ENCODE assay signal across 27 cellular contexts in genomic region chr5:128236334-128236733, GRCh38.
"Had no signal": no experiment of that assay in that cellular context is flagged by ENCODE, and none has a peak within 500 bp of the region (broad histone marks: within the 10 kb centered on the region; RNA-seq: fewer than 3 reads in every experiment).

No MANE protein-coding gene starts in this region.

- H3K27me3 ChIP-seq: ovary, right atrium auricular region, right lobe of liver, testis, thyroid gland, transverse colon, upper lobe of left lung, vagina had no signal

- H3K27ac ChIP-seq: left ventricle myocardium inferior, ovary, right atrium auricular region, right lobe of liver, testis, thyroid gland, transverse colon, upper lobe of left lung, vagina had no signal

- H3K9me3 ChIP-seq: ovary, right atrium auricular region, right lobe of liver, testis, thyroid gland, transverse colon, upper lobe of left lung, vagina had no signal

- H3K4me3 ChIP-seq: left ventricle myocardium inferior, lung, ovary, right atrium auricular region, right lobe of liver, smooth muscle cell, testis, thyroid gland, transverse colon, upper lobe of left lung, vagina had no signal

- H3K4me1 ChIP-seq: right atrium auricular region, right lobe of liver, testis, thyroid gland, transverse colon, upper lobe of left lung, vagina had no signal

- H3K4me1 Mint-ChIP-seq: immature natural killer cell; naive B cell; natural killer cell; stimulated activated memory B cell treated with anti-CD40 and anti-IgM and Interleukin-4, amounts not matched to agents 10 μg/mL and 1 μg/mL and 100 μg/mL, for 72 hours; stimulated activated naive CD8-positive, alpha-beta T cell treated with anti-CD3 and anti-CD28 coated beads, Interleukin-15, amount 100 ng/mL, for 72 hours had no signal

- H3K4me3 Mint-ChIP-seq: immature natural killer cell; mesothelial cell of epicardium; naive B cell; natural killer cell; stimulated activated memory B cell treated with anti-CD40 and anti-IgM and Interleukin-4, amounts not matched to agents 10 μg/mL and 1 μg/mL and 100 μg/mL, for 72 hours; stimulated activated naive CD8-positive, alpha-beta T cell treated with anti-CD3 and anti-CD28 coated beads, Interleukin-15, amount 100 ng/mL, for 72 hours had no signal

- H3K36me3 Mint-ChIP-seq: immature natural killer cell; naive B cell; natural killer cell; stimulated activated memory B cell treated with anti-CD40 and anti-IgM and Interleukin-4, amounts not matched to agents 10 μg/mL and 1 μg/mL and 100 μg/mL, for 72 hours had no signal

- FAIRE-seq: islet of Langerhans had no signal

- DNase-seq: hypothalamus; immature natural killer cell; left ventricle myocardium inferior; mesendoderm; naive B cell; natural killer cell; ovary; right lobe of liver; stimulated activated CD4-positive, alpha-beta T cell treated with anti-CD3 and anti-CD28 coated beads, Interleukin-1b, Interleukin-23, amount 100 ng/mL, for 48 hours; stimulated activated CD4-positive, alpha-beta T cell treated with anti-CD3 and anti-CD28 coated beads, Interleukin-2, amount 100 ng/mL, for 48 hours; stimulated activated CD4-positive, alpha-beta T cell treated with anti-CD3 and anti-CD28 coated beads, Interleukin-4, amount 100 ng/mL, for 4 hours; stimulated activated CD8-positive, alpha-beta memory T cell treated with anti-CD3 and anti-CD28 coated beads, Interleukin-4, amount 100 ng/mL, for 48 hours; stimulated activated naive CD4-positive, alpha-beta T cell treated with Interleukin-2 at 50 U/mL for 16 hours; stimulated activated naive CD8-positive, alpha-beta T cell treated with anti-CD3 and anti-CD28 coated beads, Interleukin-15, amount 100 ng/mL, for 72 hours; substantia nigra; testis; thyroid gland; transverse colon; upper lobe of left lung had no signal

- ATAC-seq: natural killer cell; right lobe of liver; stimulated activated memory B cell treated with anti-CD40 and anti-IgM and Interleukin-4, amounts not matched to agents 10 μg/mL and 1 μg/mL and 100 μg/mL, for 72 hours; stimulated activated naive CD8-positive, alpha-beta T cell treated with anti-CD3 and anti-CD28 coated beads, Interleukin-15, amount 100 ng/mL, for 72 hours had no signal

- H3K36me3 ChIP-seq: left ventricle myocardium inferior, ovary, right atrium auricular region, right lobe of liver, thyroid gland, transverse colon, upper lobe of left lung, vagina had no signal

- H3K4me2 ChIP-seq: smooth muscle cell had no signal

- H3K27ac Mint-ChIP-seq: immature natural killer cell; naive B cell; natural killer cell; progenitor cell of endocrine pancreas; stimulated activated memory B cell treated with anti-CD40 and anti-IgM and Interleukin-4, amounts not matched to agents 10 μg/mL and 1 μg/mL and 100 μg/mL, for 72 hours; stimulated activated naive CD8-positive, alpha-beta T cell treated with anti-CD3 and anti-CD28 coated beads, Interleukin-15, amount 100 ng/mL, for 72 hours had no signal

- H3K27me3 Mint-ChIP-seq: progenitor cell of endocrine pancreas had no signal
